Comparison of ENCODE assay signal across 8 cellular contexts in the genomic region with DNA sequence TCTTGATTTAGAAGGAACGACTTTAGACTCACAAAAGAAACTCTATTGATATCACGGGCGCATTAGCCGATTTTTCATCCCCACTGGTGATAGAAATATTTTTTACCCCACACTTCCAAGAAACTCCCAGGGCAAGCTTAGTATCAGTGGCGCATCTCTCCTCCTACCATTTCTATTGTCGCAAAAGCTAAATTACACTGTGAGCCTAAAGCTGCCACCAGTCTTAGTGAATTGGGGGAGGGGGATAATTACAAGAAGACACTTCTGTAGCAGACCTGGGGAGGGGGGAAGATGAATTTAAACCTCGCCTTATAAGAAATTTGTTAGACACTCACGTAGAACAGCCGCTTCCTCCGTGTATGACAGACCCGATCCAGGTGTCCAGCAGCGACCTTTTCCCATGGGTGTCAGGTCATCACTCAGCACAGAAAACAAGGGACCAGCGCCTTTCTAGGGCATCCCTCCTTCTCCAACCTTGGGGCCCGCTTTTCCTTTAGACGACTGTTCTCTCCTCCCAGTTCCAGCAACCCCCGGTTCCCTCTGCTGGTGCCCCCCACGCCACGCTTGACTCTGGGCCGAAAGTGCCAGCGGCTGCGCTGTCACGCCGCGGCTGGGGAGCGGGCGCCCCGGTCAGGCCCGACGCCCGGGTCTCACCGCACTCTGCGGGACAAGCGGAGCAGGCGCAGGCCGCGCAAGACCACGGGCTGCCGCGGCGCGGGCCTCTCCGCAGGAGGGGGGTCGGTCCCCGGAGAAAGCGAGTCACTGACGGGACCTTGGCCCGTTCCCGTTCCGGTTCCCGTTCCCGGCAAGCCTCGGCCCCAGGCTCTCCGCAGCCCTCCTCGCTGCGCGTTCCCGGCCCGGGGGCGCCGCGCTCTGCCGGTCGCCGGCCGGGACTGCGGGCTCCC. TPM values are rescaled to one million over a fixed set of nuclear protein-coding genes. Genes with fewer than 3 reads are reported as not detected.
DNase-seq lines count a peak whose midpoint lies in the region; ATAC-seq and TF ChIP-seq lines count a peak whose summit lies in the region.

No MANE protein-coding gene starts in this region.

- peak overlapping the region in 3 of 4 donors; percentile 83 to 92 (median 86) for H3K27ac ChIP-seq in gastroesophageal sphincter
- peak overlapping the region; percentile 54 to 55 for H3K27ac ChIP-seq in ovary

- peak; percentile 60 for ATAC-seq in gastroesophageal sphincter
- ATAC-seq in GM21381 (IDR thresholded peaks at IDR 0.05; ENCODE audit: unreplicated experiment) = no peak
- ATAC-seq in esophagus mucosa = no peak

- intact Hi-C loops in ovary (cut with DNase I) = no loop called here

- WGBS in gastroesophageal sphincter (ENCODE audit: low coverage in 1 of 2), 2 donors = 21 to 40% methylated on average over 14 to 15 of the region's 66 CpGs
- whole genome bisulfite sequencing in ovary, 3 donors = 5 to 15% (median 9%) methylated on average over 37 to 66 of the region's 66 CpGs

- H3K27me3 ChIP-seq in gastroesophageal sphincter = no peaks in the 10 kb centered on the region
- no peaks in the 10 kb centered on the region for H3K27me3 ChIP-seq in ovary

- H3K4me3 ChIP-seq in HFF-Myc (replicated peaks; ENCODE audit: low read depth, low read length) (peak overlapping the region; percentile 71), gastroesophageal sphincter (peak overlapping the region; percentile 65 to 72), ovary (peak overlapping the region; percentile 55)

- TF ChIP-seq EP300 in gastroesophageal sphincter (IDR thresholded peaks at IDR 0.05) (no peak), ovary (IDR thresholded peaks at IDR 0.05) (no peak)

- TF ChIP-seq CTCF in HFF-Myc (IDR thresholded peaks at IDR 0.05; ENCODE audit: low read depth, low read length, missing control alignments) (no peak), gastroesophageal sphincter (IDR thresholded peaks at IDR 0.05) (peak in 1 of 4 experiments; percentile 6), ovary (IDR thresholded peaks at IDR 0.05) (no peak)

- H3K4me1 ChIP-seq in gastroesophageal sphincter (peaks cover 0 to 48% (median 6%) of the 10 kb centered on the region in 3 donors), ovary (ENCODE audit: insufficient read depth) (peaks cover 8% of the 10 kb centered on the region)

- TF ChIP-seq POLR2A in gastroesophageal sphincter (IDR thresholded peaks at IDR 0.05) = no peak
- TF ChIP-seq POLR2A in ovary (IDR thresholded peaks at IDR 0.05) = no peak

- H3K9me3 ChIP-seq in gastroesophageal sphincter (no peaks in the 10 kb centered on the region), ovary (no peaks in the 10 kb centered on the region)

- DNase-seq in D341Med (ENCODE audit: low spot score) = peak; percentile 63
- no peak for DNase-seq in HFF-Myc (ENCODE audit: extremely low read depth, low read depth)
- DNase-seq in activated CD4-positive, CD25-positive, alpha-beta regulatory T cell treated with anti-CD3 and anti-CD28 coated beads, Interleukin-2, amount 50 U/mL, for 72 hours = peak; percentile 33
- DNase-seq in ovary = peak; percentile 48 to 68 (median 67)
- no peak for DNase-seq in AG20443 (ENCODE audit: low spot score)

- H3K36me3 ChIP-seq in gastroesophageal sphincter = no peaks in the 10 kb centered on the region
- H3K36me3 ChIP-seq in ovary = no peaks in the 10 kb centered on the region

RNA-seq across cellular contexts. Expression of a gene that starts 0.8 kb away (rescaled TPM):
- 100 to 1,000 TPM in 3 of 4 donors, 10 to 100 TPM in 1; 99.8 to 223 (median 181) TPM for total RNA-seq in gastroesophageal sphincter
- total RNA-seq in ovary = 100 to 1,000 TPM in 1 of 7 donors, 10 to 100 TPM in 6; 64.3 to 101 (median 92.8) TPM
- polyA plus RNA-seq in ovary = 10 to 100 TPM; 52.3 to 85.5 TPM
- 28.6 TPM for total RNA-seq in esophagus mucosa

RNA-seq across cellular contexts. Expression of a gene that starts 42.3 kb away (rescaled TPM):
- total RNA-seq in gastroesophageal sphincter = 1 to 10 TPM; 6.7 to 9.2 (median 7.5) TPM
- 1 to 10 TPM; 3.0 to 8.3 (median 6.4) TPM for total RNA-seq in ovary
- polyA plus RNA-seq in ovary = 1 to 10 TPM; 1.9 to 3.7 TPM
- 2.4 TPM for total RNA-seq in esophagus mucosa

Comparison
In these comparisons a context has a peak if more than half of its experiments do, and no peak if none do; other contexts are left out.
1. DNase-seq: peak in D341Med (single experiment), activated CD4-positive, CD25-positive, alpha-beta regulatory T cell treated with anti-CD3 and anti-CD28 coated beads, Interleukin-2, amount 50 U/mL, for 72 hours (single experiment) and ovary (5 of 5); none in HFF-Myc (single experiment) and AG20443 (single experiment).
2. Peak in every context shown above with its lines, with median percentiles within 50 percentile points of each other: H3K4me3 ChIP-seq.